9 cellular contexts compared by ENCODE assay signal in genomic region chr7:104973909-104974415, GRCh38. TPM values are rescaled to one million over a fixed set of nuclear protein-coding genes. Genes with fewer than 3 reads are reported as not detected.
DNase-seq lines count a peak whose midpoint lies in the region; ATAC-seq and TF ChIP-seq lines count a peak whose summit lies in the region.
"Had no signal": no experiment of that assay in that cellular context is flagged by ENCODE, and none has a peak within 500 bp of the region (broad histone marks: within the 10 kb centered on the region; RNA-seq: fewer than 3 reads in every experiment).

No MANE protein-coding gene starts in this region.

- H3K27ac ChIP-seq in A673 (ENCODE audit: low read depth, low read length, poor library complexity, severe bottlenecking), result peak overlapping the region; percentile 77
- no peak overlapping the region for H3K27ac ChIP-seq in naive thymus-derived CD4-positive, alpha-beta T cell (ENCODE audit: low read depth, low read length)

- H3K9me3 ChIP-seq in A673 (ENCODE audit: low read depth, low read length, poor library complexity, severe bottlenecking) (no peaks in the 10 kb centered on the region), MG63 (no peaks in the 10 kb centered on the region)
- H3K9me3 ChIP-seq in naive thymus-derived CD4-positive, alpha-beta T cell (ENCODE audit: control insufficient read depth in 2 of 3, low read length in 3 of 3), result no peaks in the 10 kb centered on the region

- H3K36me3 ChIP-seq in A673 (ENCODE audit: insufficient read depth, low read length, poor library complexity, severe bottlenecking) (no peaks in the 10 kb centered on the region), MG63 (no peaks in the 10 kb centered on the region)
- H3K36me3 ChIP-seq in naive thymus-derived CD4-positive, alpha-beta T cell (ENCODE audit: control insufficient read depth in 2 of 3, insufficient read depth in 3 of 3, low read length in 3 of 3), result no peaks in the 10 kb centered on the region

- H3K36me3 Mint-ChIP-seq in naive thymus-derived CD4-positive, alpha-beta T cell, result peaks cover 0 to 13% (median 4%) of the 10 kb centered on the region in 5 donors

- intact Hi-C loops in A673 (cut with micrococcal nuclease; ENCODE audit: unreplicated experiment), result no loop called here
- intact Hi-C loops in naive thymus-derived CD4-positive, alpha-beta T cell (cut with micrococcal nuclease), result no loop called here

- peaks cover 68% of the 10 kb centered on the region for H3K4me1 ChIP-seq in A673 (ENCODE audit: insufficient read depth, low read length, poor library complexity, severe bottlenecking)
- no peaks in the 10 kb centered on the region for H3K4me1 ChIP-seq in naive thymus-derived CD4-positive, alpha-beta T cell (ENCODE audit: control insufficient read depth in 2 of 2, insufficient read depth in 2 of 2, low read length in 2 of 2)

- POLR2A ChIA-PET in A673 (lab: Charles Lee; ENCODE audit: low non-redundant PET), result no interaction called here
- POLR2A ChIA-PET in naive thymus-derived CD4-positive, alpha-beta T cell (lab: Charles Lee), result no interaction called here

- peak; percentile 34 for ATAC-seq in naive thymus-derived CD4-positive, alpha-beta T cell
- ATAC-seq in HG03521 (IDR thresholded peaks at IDR 0.05; ENCODE audit: unreplicated experiment), result no peak

- DNase-seq in A673 (ENCODE audit: low spot score) (peak; percentile 94), M059J (ENCODE audit: low read depth) (peak; percentile 90), epithelial cell of esophagus (ENCODE audit: low read depth) (peak; percentile 55), GM10266 (ENCODE audit: extremely low spot score) (no peak), MG63 (no peak), GM20000 (ENCODE audit: low spot score) (no peak)
- DNase-seq in naive thymus-derived CD4-positive, alpha-beta T cell, result no peak
- DNase-seq: activated naive CD4-positive, alpha-beta T cell had no signal

- H3K4me3 ChIP-seq in A673 (ENCODE audit: low read depth, low read length, poor library complexity, severe bottlenecking) (no peak overlapping the region), epithelial cell of esophagus (ENCODE audit: low read length) (no peak overlapping the region), MG63 (no peak overlapping the region)
- no peak overlapping the region for H3K4me3 ChIP-seq in naive thymus-derived CD4-positive, alpha-beta T cell (ENCODE audit: low read length)

- H3K4me1 Mint-ChIP-seq in naive thymus-derived CD4-positive, alpha-beta T cell, result peaks cover 0 to 21% (median 0%) of the 10 kb centered on the region in 7 donors

- no TSS peak for BruUV-seq in A673 (replicated peaks; lab: Mats Ljungman, UMichigan)

- H3K4me3 Mint-ChIP-seq in naive thymus-derived CD4-positive, alpha-beta T cell, result no peak overlapping the region

- peak overlapping the region in 1 of 9 donors; percentile 24 for H3K27ac Mint-ChIP-seq in naive thymus-derived CD4-positive, alpha-beta T cell

- no peak for TF ChIP-seq CTCF in A673 (conservative IDR thresholded peaks at IDR 0.05; ENCODE audit: low read depth, low read length)
- TF ChIP-seq CTCF in epithelial cell of esophagus (IDR thresholded peaks at IDR 0.05; ENCODE audit: insufficient read depth, low read depth, low read length, missing control alignments), result no peak
- TF ChIP-seq CTCF in GM10266 (IDR thresholded peaks at IDR 0.05; ENCODE audit: control insufficient read depth, insufficient read depth, low read depth, missing control alignments), result no peak
- TF ChIP-seq CTCF in GM20000 (IDR thresholded peaks at IDR 0.05; ENCODE audit: extremely low read depth, missing control alignments), result no peak

- H3K27me3 ChIP-seq in A673 (replicated peaks; ENCODE audit: insufficient read depth, low read depth, low read length, poor library complexity), result no peaks in the 10 kb centered on the region
- no peaks in the 10 kb centered on the region for H3K27me3 ChIP-seq in naive thymus-derived CD4-positive, alpha-beta T cell (ENCODE audit: control insufficient read depth in 2 of 2, insufficient read depth in 2 of 2, low read length in 2 of 2)
- no peaks in the 10 kb centered on the region for H3K27me3 ChIP-seq in MG63

- H3K27me3 Mint-ChIP-seq in naive thymus-derived CD4-positive, alpha-beta T cell, result no peaks in the 10 kb centered on the region

- CTCF ChIA-PET in A673 (lab: Charles Lee), result no interaction called here
- CTCF ChIA-PET in naive thymus-derived CD4-positive, alpha-beta T cell (lab: Charles Lee), result no interaction called here

- no peaks in the 10 kb centered on the region for H3K9me3 Mint-ChIP-seq in naive thymus-derived CD4-positive, alpha-beta T cell

RNA-seq across cellular contexts. Expression of gene KMT2E, which starts 40.0 kb away (rescaled TPM):
- total RNA-seq in A673 (2021), result 63.9 and 67.2 TPM in 2 replicates
- total RNA-seq in M059J (2014; rRNA removed; shearing (Covaris generic)), result 41.5 and 43.6 TPM in 2 replicates
- total RNA-seq in naive thymus-derived CD4-positive, alpha-beta T cell, result 100 to 1,000 TPM; 129 to 221 (median 186) TPM
- polyA plus RNA-seq in naive thymus-derived CD4-positive, alpha-beta T cell, result 100 to 1,000 TPM; 195 to 221 TPM
- total RNA-seq in MG63 (2014; rRNA removed; shearing (Covaris generic); ENCODE audit: low replicate concordance), result 5.1 and 6.7 TPM in 2 replicates

Comparison
In these comparisons a context has a peak if more than half of its experiments do, and no peak if none do; other contexts are left out.
1. DNase-seq: peak in A673 (single experiment), M059J (single experiment) and epithelial cell of esophagus (single experiment); none in naive thymus-derived CD4-positive, alpha-beta T cell (0 of 9), GM10266 (single experiment), MG63 (single experiment) and GM20000 (single experiment).